1 cellular context compared by ENCODE assay signal in the genomic region with DNA sequence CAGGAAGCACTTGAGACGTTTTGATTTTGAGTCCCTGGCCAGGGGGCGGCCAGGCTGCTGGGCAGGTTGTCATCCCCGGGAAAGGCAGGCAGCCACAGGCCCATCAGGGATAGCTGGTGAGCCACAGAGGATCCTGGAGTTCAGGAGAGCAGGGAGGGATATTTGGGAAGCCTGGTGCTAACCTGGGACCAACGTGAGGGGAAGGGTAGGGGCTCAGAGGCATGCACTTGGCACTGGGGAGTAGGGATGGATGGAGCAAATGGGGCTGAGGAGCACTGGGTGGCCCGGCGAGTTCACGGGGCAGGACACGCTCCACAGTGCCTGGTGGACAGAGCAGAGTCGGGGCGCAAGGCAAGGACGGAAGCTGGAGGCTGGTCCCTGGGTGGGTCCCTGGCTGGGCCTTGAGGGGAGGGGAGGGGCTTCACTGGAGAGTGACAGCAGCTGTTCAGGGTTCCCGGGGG.
TF ChIP-seq lines count a peak whose summit lies in the region.

No MANE protein-coding gene starts in this region.

TF ChIP-seq in GM23338, 12 proteins besides CTCF, POLR2A, EP300 and RAD21 (continued from another document):
- TF ChIP-seq, protein P1, sequence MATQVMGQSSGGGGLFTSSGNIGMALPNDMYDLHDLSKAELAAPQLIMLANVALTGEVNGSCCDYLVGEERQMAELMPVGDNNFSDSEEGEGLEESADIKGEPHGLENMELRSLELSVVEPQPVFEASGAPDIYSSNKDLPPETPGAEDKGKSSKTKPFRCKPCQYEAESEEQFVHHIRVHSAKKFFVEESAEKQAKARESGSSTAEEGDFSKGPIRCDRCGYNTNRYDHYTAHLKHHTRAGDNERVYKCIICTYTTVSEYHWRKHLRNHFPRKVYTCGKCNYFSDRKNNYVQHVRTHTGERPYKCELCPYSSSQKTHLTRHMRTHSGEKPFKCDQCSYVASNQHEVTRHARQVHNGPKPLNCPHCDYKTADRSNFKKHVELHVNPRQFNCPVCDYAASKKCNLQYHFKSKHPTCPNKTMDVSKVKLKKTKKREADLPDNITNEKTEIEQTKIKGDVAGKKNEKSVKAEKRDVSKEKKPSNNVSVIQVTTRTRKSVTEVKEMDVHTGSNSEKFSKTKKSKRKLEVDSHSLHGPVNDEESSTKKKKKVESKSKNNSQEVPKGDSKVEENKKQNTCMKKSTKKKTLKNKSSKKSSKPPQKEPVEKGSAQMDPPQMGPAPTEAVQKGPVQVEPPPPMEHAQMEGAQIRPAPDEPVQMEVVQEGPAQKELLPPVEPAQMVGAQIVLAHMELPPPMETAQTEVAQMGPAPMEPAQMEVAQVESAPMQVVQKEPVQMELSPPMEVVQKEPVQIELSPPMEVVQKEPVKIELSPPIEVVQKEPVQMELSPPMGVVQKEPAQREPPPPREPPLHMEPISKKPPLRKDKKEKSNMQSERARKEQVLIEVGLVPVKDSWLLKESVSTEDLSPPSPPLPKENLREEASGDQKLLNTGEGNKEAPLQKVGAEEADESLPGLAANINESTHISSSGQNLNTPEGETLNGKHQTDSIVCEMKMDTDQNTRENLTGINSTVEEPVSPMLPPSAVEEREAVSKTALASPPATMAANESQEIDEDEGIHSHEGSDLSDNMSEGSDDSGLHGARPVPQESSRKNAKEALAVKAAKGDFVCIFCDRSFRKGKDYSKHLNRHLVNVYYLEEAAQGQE (IDR thresholded peaks at IDR 0.05; ENCODE audit: unreplicated experiment) = no peak
- TF ChIP-seq EZH2phosphoT487 (IDR thresholded peaks at IDR 0.05; ENCODE audit: unreplicated experiment) = no peak
